20 cellular contexts compared by ENCODE assay signal in genomic region chr2:165558832-165559231, GRCh38.
A peak's percentile ranks its signal among the peaks of the same experiment; 100 is the strongest.
DNase-seq lines count a peak whose midpoint lies in the region; ATAC-seq, FAIRE-seq and TF ChIP-seq lines count a peak whose summit lies in the region.
"Had no signal": no experiment of that assay in that cellular context is flagged by ENCODE, and none has a peak within 500 bp of the region (broad histone marks: within the 10 kb centered on the region; RNA-seq: fewer than 3 reads in every experiment).

No MANE protein-coding gene starts in this region.

- in situ Hi-C loops in GM12878 (cut with MboI): no loop called here

- no peaks in the 10 kb centered on the region for H3K9me2 ChIP-seq in Karpas-422 (replicated peaks; ENCODE audit: insufficient read depth, low read length)

- ATAC-seq in GM12878: peak; percentile 71
- ATAC-seq in right lobe of liver: peak; percentile 39 to 54 (median 48)
- ATAC-seq in HG02938 (IDR thresholded peaks at IDR 0.05; ENCODE audit: unreplicated experiment): no peak
- no peak for ATAC-seq in GM21515 (IDR thresholded peaks at IDR 0.05; ENCODE audit: unreplicated experiment)
- ATAC-seq: CD8-positive, alpha-beta T cell; gastrocnemius medialis; stimulated activated naive CD8-positive, alpha-beta T cell treated with anti-CD3 and anti-CD28 coated beads, Interleukin-15, Interleukin-2, amounts not matched to agents 100 U/mL and 50 U/mL, for 24 hours had no signal

- DNase-seq in GM06990 (ENCODE audit: extremely low read depth, insufficient read length) (no peak), Karpas-422 (peak; percentile 58), GM12878 (ENCODE audit: low read depth, low spot score) (no peak), right lobe of liver (no peak), vagina (ENCODE audit: extremely low spot score in 2 of 2) (no peak), left ventricle myocardium inferior (no peak)
- DNase-seq: activated naive CD4-positive, alpha-beta T cell treated with Interleukin-2 at 50 U/mL for 16 hours; activated T-cell treated with anti-CD3 and anti-CD28 coated beads, Interleukin-2, amount 50 U/mL, for 1 hour; CD8-positive, alpha-beta T cell; cortex of kidney; gastrocnemius medialis; NCI-H226; stimulated activated naive CD8-positive, alpha-beta T cell treated with anti-CD3 and anti-CD28 coated beads, Interleukin-15, Interleukin-2, amounts not matched to agents 100 U/mL and 50 U/mL, for 24 hours; SW 1271; trophoblast cell had no signal

- WGBS in GM12878 (ENCODE audit: insufficient coverage, insufficient replicate concordance, low lambda C conversion rate, missing lambda C conversion rate): 68% methylated on average over 2 of the region's 2 CpGs
- WGBS in right lobe of liver (ENCODE audit: insufficient coverage, low coverage, low lambda C conversion rate, missing lambda C conversion rate): 54% methylated on average over 2 of the region's 2 CpGs

- TF ChIP-seq POLR2A in GM12878 (IDR thresholded peaks at IDR 0.05; ENCODE audit: low read depth, low read length): no peak
- no peak for TF ChIP-seq POLR2A in right lobe of liver (IDR thresholded peaks at IDR 0.05)
- TF ChIP-seq POLR2A in vagina (IDR thresholded peaks at IDR 0.05): no peak

- H3K9me3 ChIP-seq in Karpas-422 (ENCODE audit: low read length) (no peaks in the 10 kb centered on the region), GM12878 (replicated peaks; ENCODE audit: control insufficient read depth, insufficient read depth, low read length) (no peaks in the 10 kb centered on the region), right lobe of liver (no peaks in the 10 kb centered on the region), vagina (no peaks in the 10 kb centered on the region), left ventricle myocardium inferior (replicated peaks) (no peaks in the 10 kb centered on the region)
- H3K9me3 ChIP-seq: gastrocnemius medialis, neutrophil had no signal

- RAD21 ChIA-PET in GM12878 (lab: Charles Lee; ENCODE audit: unreplicated experiment): interaction anchor here (0.6 to 4.1 kb wide), 26 partner anchors 8 to 603 kb away, joined by 3 to 28 read pairs (median 4); partner anchors contain the start of gene SLC38A11

- H3K9ac ChIP-seq in Karpas-422 (ENCODE audit: low read length): no peak overlapping the region
- H3K9ac ChIP-seq in GM12878 (ENCODE audit: control insufficient read depth, insufficient read depth, low read length): no peak overlapping the region

- H3K36me3 ChIP-seq in GM06990 (ENCODE audit: control insufficient read depth, insufficient read depth, low read length) (no peaks in the 10 kb centered on the region), Karpas-422 (ENCODE audit: insufficient read depth, low read length) (no peaks in the 10 kb centered on the region), GM12878 (ENCODE audit: control insufficient read depth in 2 of 2, insufficient read depth in 2 of 2, low read length in 1 of 2) (no peaks in the 10 kb centered on the region), right lobe of liver (no peaks in the 10 kb centered on the region), vagina (no peaks in the 10 kb centered on the region), left ventricle myocardium inferior (no peaks in the 10 kb centered on the region)
- H3K36me3 ChIP-seq: gastrocnemius medialis, neutrophil had no signal

- no peak for FAIRE-seq in GM12878 (lab: Jason Lieb, UNC)
- FAIRE-seq: GM18507 had no signal

- TF ChIP-seq EP300 in GM12878 (IDR thresholded peaks at IDR 0.05; ENCODE audit: borderline replicate concordance in 1 of 2, control insufficient read depth in 1 of 2, low read depth in 2 of 2, low read length in 2 of 2): no peak

- H3K27me3 ChIP-seq in GM06990 (replicated peaks; ENCODE audit: control insufficient read depth, insufficient read depth, low read length): no peaks in the 10 kb centered on the region
- no peaks in the 10 kb centered on the region for H3K27me3 ChIP-seq in Karpas-422 (ENCODE audit: low read length)
- no peaks in the 10 kb centered on the region for H3K27me3 ChIP-seq in GM12878 (replicated peaks in 1 of 2; ENCODE audit: control insufficient read depth in 2 of 2, insufficient read depth in 2 of 2, low read length in 1 of 2)
- H3K27me3 ChIP-seq in right lobe of liver: no peaks in the 10 kb centered on the region
- H3K27me3 ChIP-seq in vagina: no peaks in the 10 kb centered on the region
- no peaks in the 10 kb centered on the region for H3K27me3 ChIP-seq in left ventricle myocardium inferior (ENCODE audit: low read depth)
- H3K27me3 ChIP-seq: gastrocnemius medialis, neutrophil had no signal

- SMC1A ChIA-PET in GM12878 (lab: Charles Lee; ENCODE audit: uncharacterized antibody, unreplicated experiment): interaction anchor here (0.6 to 12.4 kb wide), 24 partner anchors 8 to 316 kb away, joined by 3 to 100 read pairs (median 4); no protein-coding TSS in a partner anchor

- TF ChIP-seq CTCF in GM06990 (IDR thresholded peaks at IDR 0.05; ENCODE audit: insufficient read depth, low read length, poor library complexity, severe bottlenecking): peak; percentile 13
- TF ChIP-seq CTCF in GM12878 (IDR thresholded peaks at IDR 0.05 in 2 of 3, conservative IDR thresholded peaks at IDR 0.05 in 1 of 3; ENCODE audit: control insufficient read depth in 2 of 3, extremely low read depth in 1 of 3, insufficient read depth in 1 of 3, low read depth in 3 of 3, low read length in 3 of 3): peak in 1 of 3 experiments; percentile 35; a peak in 1 of 6 replicates
- TF ChIP-seq CTCF in right lobe of liver (IDR thresholded peaks at IDR 0.05): peak in 3 of 4 donors; percentile 11 to 19 (median 15)
- no peak for TF ChIP-seq CTCF in vagina (IDR thresholded peaks at IDR 0.05)
- TF ChIP-seq CTCF in left ventricle myocardium inferior (IDR thresholded peaks at IDR 0.05; ENCODE audit: borderline replicate concordance): no peak

- H2AFZ ChIP-seq in Karpas-422 (ENCODE audit: low read length) (no peak overlapping the region), GM12878 (ENCODE audit: control insufficient read depth, low read depth, low read length) (no peak overlapping the region)

- H3K27ac ChIP-seq in Karpas-422 (ENCODE audit: low read length) (no peak overlapping the region), GM12878 (ENCODE audit: control insufficient read depth, insufficient read depth) (no peak overlapping the region), right lobe of liver (no peak overlapping the region), vagina (no peak overlapping the region), left ventricle myocardium inferior (replicated peaks) (no peak overlapping the region)
- H3K27ac ChIP-seq: gastrocnemius medialis, neutrophil, RWPE1 had no signal

- TF ChIP-seq RAD21 in GM12878 (IDR thresholded peaks at IDR 0.05; ENCODE audit: insufficient read depth, low read depth, low read length): 0 out of 2 replicates have a peak, but pooled peaks have one; percentile 6

- POLR2A ChIA-PET in GM12878 (lab: Charles Lee): interaction anchor here (1.6 kb wide), 1 partner anchor 10 kb away, joined by 6 read pairs; no protein-coding TSS in a partner anchor

- CTCF ChIA-PET in GM12878 (lab: Yijun Ruan, JAX): interaction anchor here (0.8 to 9.2 kb wide), 28 partner anchors 8 to 395 kb away, joined by 3 to 105 read pairs (median 4); partner anchors contain the start of gene TTC21B

- H3K79me2 ChIP-seq in Karpas-422 (ENCODE audit: low read length): no peaks in the 10 kb centered on the region
- no peaks in the 10 kb centered on the region for H3K79me2 ChIP-seq in GM12878 (ENCODE audit: control insufficient read depth, insufficient read depth, low read length)

- no TSS peak for BruUV-seq in GM12878 (replicated peaks; lab: Mats Ljungman, UMichigan)

- H3K4me3 ChIP-seq in GM06990 (replicated peaks; ENCODE audit: low read depth, low read length) (no peak overlapping the region), Karpas-422 (ENCODE audit: low read length) (no peak overlapping the region), GM12878 (no peak overlapping the region), right lobe of liver (no peak overlapping the region), vagina (no peak overlapping the region), left ventricle myocardium inferior (no peak overlapping the region)
- H3K4me3 ChIP-seq: gastrocnemius medialis had no signal

- H3K4me1 ChIP-seq in Karpas-422 (ENCODE audit: low read length): peaks cover 27% of the 10 kb centered on the region
- no peaks in the 10 kb centered on the region for H3K4me1 ChIP-seq in GM12878 (ENCODE audit: control insufficient read depth, insufficient read depth, low read length)
- H3K4me1 ChIP-seq in right lobe of liver: no peaks in the 10 kb centered on the region
- H3K4me1 ChIP-seq in vagina: no peaks in the 10 kb centered on the region
- H3K4me1 ChIP-seq in left ventricle myocardium inferior: peaks cover 5% of the 10 kb centered on the region
- H3K4me1 ChIP-seq: gastrocnemius medialis had no signal

- H3K4me2 ChIP-seq in Karpas-422 (ENCODE audit: low read depth, low read length, poor library complexity, severe bottlenecking) (no peak overlapping the region), GM12878 (ENCODE audit: control insufficient read depth, insufficient read depth) (no peak overlapping the region)

- intact Hi-C loops in GM12878 (cut with micrococcal nuclease; ENCODE audit: unreplicated experiment) (loop anchor here (1.0 kb wide), 1 partner anchor 139 kb away; no protein-coding TSS in a partner anchor), right lobe of liver (cut with DNase I) (no loop called here), vagina (cut with DNase I) (no loop called here), left ventricle myocardium inferior (cut with micrococcal nuclease) (no loop called here)

- H4K20me1 ChIP-seq in Karpas-422 (ENCODE audit: insufficient read depth, low read depth, low read length) (no peaks in the 10 kb centered on the region), GM12878 (ENCODE audit: control insufficient read depth, insufficient read depth) (no peaks in the 10 kb centered on the region)

TF ChIP-seq in GM12878, 131 proteins besides CTCF, POLR2A, EP300 and RAD21:
- TF ChIP-seq YBX1 (IDR thresholded peaks at IDR 0.05): no peak
- peak; percentile 9; the same call in 1 of the 2 replicates for TF ChIP-seq SMC3 (IDR thresholded peaks at IDR 0.05; ENCODE audit: borderline replicate concordance, low read length)
- no peak for TF ChIP-seq SREBF1 (IDR thresholded peaks at IDR 0.05; ENCODE audit: low read length)

Comparison
In these comparisons a context has a peak if more than half of its experiments do, and no peak if none do; other contexts are left out.
1. CTCF ChIP-seq: peak in GM06990 (single experiment) and right lobe of liver (3 of 4); none in vagina (0 of 3) and left ventricle myocardium inferior (single experiment).
2. ATAC-seq: peak in GM12878 (single experiment) and right lobe of liver (4 of 4); none in HG02938 (single experiment) and GM21515 (single experiment).